ENCODE assay signal across 8 cellular contexts in genomic region chr4:76430519-76431388, GRCh38. TPM values are rescaled to one million over a fixed set of nuclear protein-coding genes. Genes with fewer than 3 reads are reported as not detected.
DNase-seq lines count a peak whose midpoint lies in the region; ATAC-seq, FAIRE-seq and TF ChIP-seq lines count a peak whose summit lies in the region.

No MANE protein-coding gene starts in this region.

- peak overlapping the region; percentile 25; the same call in 1 of the 2 replicates for H3K4me3 ChIP-seq in ACC112 (ENCODE audit: low read depth, low read length)
- H3K4me3 ChIP-seq in adrenal gland, result no peak overlapping the region

- H3K36me3 ChIP-seq in ACC112 (ENCODE audit: insufficient read depth, low read length) (no peaks in the 10 kb centered on the region), adrenal gland (replicated peaks in 1 of 2) (no peaks in the 10 kb centered on the region)

- no peak for ATAC-seq in GM21619 (IDR thresholded peaks at IDR 0.05; ENCODE audit: unreplicated experiment)

- H2AFZ ChIP-seq in ACC112 (ENCODE audit: low read length, unreplicated experiment), result no peak overlapping the region

- no peaks in the 10 kb centered on the region for H3K79me2 ChIP-seq in ACC112 (ENCODE audit: control insufficient read depth, insufficient read depth, low read length, unreplicated experiment)

- DNase-seq in GM04504 (ENCODE audit: low read depth), result peak; percentile 17
- peak; percentile 47 for DNase-seq in NCI-H1694 treated with DMSO at 0.1 percent for 48 hours (lab: John Stamatoyannopoulos, UW)
- peak in 1 of 7 donors; percentile 11 for DNase-seq in adrenal gland
- DNase-seq in urothelium cell line (ENCODE audit: low spot score), result peak; percentile 44
- DNase-seq in activated CD4-positive, CD25-positive, alpha-beta regulatory T cell treated with anti-CD3 and anti-CD28 coated beads, Interleukin-2, amount 50 U/mL, for 72 hours, result no peak

- intact Hi-C loops in adrenal gland (cut with DNase I), result loop anchor here in 1 of 2 donors (5.0 kb wide), 1 partner anchor 72 kb away; no protein-coding TSS in a partner anchor

- H3K4me1 ChIP-seq in ACC112 (ENCODE audit: control insufficient read depth, insufficient read depth, low read length, unreplicated experiment) (no peaks in the 10 kb centered on the region), adrenal gland (replicated peaks in 1 of 2) (no peaks in the 10 kb centered on the region)

- peak; percentile 34 to 69 (median 52) for TF ChIP-seq CTCF in adrenal gland (IDR thresholded peaks at IDR 0.05)

- TF ChIP-seq POLR2A in adrenal gland (IDR thresholded peaks at IDR 0.05), result no peak

- H3K27ac ChIP-seq in ACC112 (ENCODE audit: low read depth, low read length) (no peak overlapping the region), adrenal gland (no peak overlapping the region)

- peak; percentile 100 for FAIRE-seq in islet of Langerhans (lab: Jason Lieb, UNC)
- no peak for FAIRE-seq in urothelium cell line (lab: Jason Lieb, UNC)

- H3K9me3 ChIP-seq in adrenal gland (replicated peaks in 1 of 3), result no peaks in the 10 kb centered on the region

- 36 to 42% (median 39%) methylated on average over 15 of the region's 15 CpGs for WGBS in adrenal gland, 4 donors

- peaks cover 11% of the 10 kb centered on the region for H3K27me3 ChIP-seq in ACC112 (ENCODE audit: insufficient read depth, low read length)
- no peaks in the 10 kb centered on the region for H3K27me3 ChIP-seq in adrenal gland

RNA-seq across cellular contexts. Expression of gene SHROOM3, which starts 4.3 kb away (rescaled TPM):
- 10 to 100 TPM in 3 of 8 donors, 1 to 10 TPM in 5; 5.8 to 16.2 (median 9.2) TPM for total RNA-seq in adrenal gland
- 1 to 10 TPM; 1.1 to 8.8 (median 3.5) TPM for polyA plus RNA-seq in adrenal gland

RNA-seq across cellular contexts. Expression of gene CCDC158, which starts 9.8 kb away (rescaled TPM):
- under 1 TPM in 5 of 8 donors, not detected in 3; 0.07 to 0.25 (median 0.13) TPM for total RNA-seq in adrenal gland
- under 1 TPM; 0.07 to 0.35 (median 0.08) TPM for polyA plus RNA-seq in adrenal gland
